Comparison of ENCODE assay signal across 1 cellular context in the genomic region with DNA sequence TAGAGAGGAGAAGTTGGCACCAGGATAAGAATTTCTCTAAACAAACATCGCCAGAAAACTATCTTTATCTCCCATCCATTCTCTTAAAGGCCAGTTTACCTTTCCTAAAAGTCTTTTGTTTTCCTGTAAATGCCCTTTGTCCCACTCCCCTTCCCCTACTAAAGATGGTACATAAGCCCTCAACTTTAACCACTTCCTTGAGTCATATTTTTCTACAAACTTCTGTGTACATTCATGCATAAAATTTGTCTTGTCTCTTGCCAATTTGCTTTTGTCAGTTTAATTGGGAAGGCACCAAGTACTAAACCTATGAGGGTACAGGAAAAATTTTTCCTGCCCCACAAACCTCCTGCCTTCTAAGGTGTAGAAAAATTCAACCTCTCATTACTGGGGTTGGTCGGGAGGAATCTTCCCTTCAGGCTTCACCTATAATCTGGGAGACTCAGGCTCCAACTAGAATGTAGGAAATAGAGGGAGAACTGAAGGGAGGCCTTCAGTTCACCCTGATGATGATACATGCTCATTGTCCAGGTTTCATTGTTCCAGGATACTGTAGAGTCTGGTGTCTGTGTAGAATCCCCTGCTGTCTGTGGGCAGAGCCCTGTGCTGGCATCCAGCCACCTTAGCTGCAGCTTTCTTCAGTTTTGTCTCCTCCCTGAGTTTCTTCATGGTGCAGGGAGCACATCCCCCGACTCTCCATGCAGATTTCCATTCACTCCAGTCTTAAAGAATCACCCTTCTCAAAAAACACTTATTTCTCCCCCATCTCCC.
TF ChIP-seq lines count a peak whose summit lies in the region.

No MANE protein-coding gene starts in this region.

TF ChIP-seq in K562, 482 proteins besides CTCF, POLR2A, EP300 and RAD21:
- TF ChIP-seq PRDM10 (IDR thresholded peaks at IDR 0.05; ENCODE audit: partially characterized antibody) = peak; percentile 38
- TF ChIP-seq, protein P1, sequence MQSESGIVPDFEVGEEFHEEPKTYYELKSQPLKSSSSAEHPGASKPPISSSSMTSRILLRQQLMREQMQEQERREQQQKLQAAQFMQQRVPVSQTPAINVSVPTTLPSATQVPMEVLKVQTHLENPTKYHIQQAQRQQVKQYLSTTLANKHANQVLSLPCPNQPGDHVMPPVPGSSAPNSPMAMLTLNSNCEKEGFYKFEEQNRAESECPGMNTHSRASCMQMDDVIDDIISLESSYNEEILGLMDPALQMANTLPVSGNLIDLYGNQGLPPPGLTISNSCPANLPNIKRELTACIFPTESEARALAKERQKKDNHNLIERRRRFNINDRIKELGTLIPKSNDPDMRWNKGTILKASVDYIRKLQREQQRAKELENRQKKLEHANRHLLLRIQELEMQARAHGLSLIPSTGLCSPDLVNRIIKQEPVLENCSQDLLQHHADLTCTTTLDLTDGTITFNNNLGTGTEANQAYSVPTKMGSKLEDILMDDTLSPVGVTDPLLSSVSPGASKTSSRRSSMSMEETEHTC (IDR thresholded peaks at IDR 0.05) = no peak
